Comparison of ENCODE assay signal across 18 cellular contexts in genomic region chr6:109486068-109486467, GRCh38. TPM values are rescaled to one million over a fixed set of nuclear protein-coding genes. Genes with fewer than 3 reads are reported as not detected.
DNase-seq lines count a peak whose midpoint lies in the region; ATAC-seq and TF ChIP-seq lines count a peak whose summit lies in the region.
"Had no signal": no experiment of that assay in that cellular context is flagged by ENCODE, and none has a peak within 500 bp of the region (broad histone marks: within the 10 kb centered on the region; RNA-seq: fewer than 3 reads in every experiment).

No MANE protein-coding gene starts in this region.

- H3K9me3 ChIP-seq in CD4-positive, alpha-beta memory T cell (ENCODE audit: control insufficient read depth in 1 of 2, low read length in 2 of 2): no peaks in the 10 kb centered on the region
- no peaks in the 10 kb centered on the region for H3K9me3 ChIP-seq in T-helper 17 cell (ENCODE audit: control insufficient read depth, low read length, poor library complexity, severe bottlenecking)
- H3K9me3 ChIP-seq: gastroesophageal sphincter, pancreas, Peyer's patch had no signal

- TF ChIP-seq CTCF in 22Rv1 (IDR thresholded peaks at IDR 0.05) (no peak), WTC11 (IDR thresholded peaks at IDR 0.05) (no peak)

- peak overlapping the region; percentile 32; the same call in 1 of the 2 replicates for H3K27ac ChIP-seq in 22Rv1
- H3K27ac ChIP-seq in CD4-positive, alpha-beta memory T cell (ENCODE audit: low read depth, low read length): no peak overlapping the region
- H3K27ac ChIP-seq: coronary artery, gastroesophageal sphincter, HL-60, pancreas, Peyer's patch, skin epidermis had no signal

- H3K27ac Mint-ChIP-seq in CD4-positive, alpha-beta memory T cell: peak overlapping the region in 5 of 7 donors; percentile 44 to 89 (median 64)
- H3K27ac Mint-ChIP-seq in T-helper 17 cell (peak overlapping the region; percentile 92), WTC11 (no peak overlapping the region)
- H3K27ac Mint-ChIP-seq: GM23338 had no signal

- no peak for DNase-seq in CD4-positive, alpha-beta memory T cell
- DNase-seq in T-helper 17 cell (no peak), left colon (peak in 1 of 2 donors; percentile 41), amygdala (lab: John Stamatoyannopoulos, UW) (no peak), WTC11 (ENCODE audit: low spot score) (no peak)
- no peak for DNase-seq in activated CD8-positive, alpha-beta memory T cell treated with anti-CD3 and anti-CD28 coated beads for 24 hours
- DNase-seq: NCI-H1092; NCI-H2107; NCI-H82; pancreas; Peyer's patch; stimulated activated CD4-positive, alpha-beta T cell treated with anti-CD3 and anti-CD28 coated beads, Interleukin-4, amount 100 ng/mL, for 24 hours had no signal

- peaks cover 0 to 1% (median 0%) of the 10 kb centered on the region in 8 donors for H3K9me3 Mint-ChIP-seq in CD4-positive, alpha-beta memory T cell
- H3K9me3 Mint-ChIP-seq in WTC11: no peaks in the 10 kb centered on the region
- H3K9me3 Mint-ChIP-seq: GM23338 had no signal

- H3K27me3 ChIP-seq in CD4-positive, alpha-beta memory T cell (ENCODE audit: insufficient read depth, low read length): no peaks in the 10 kb centered on the region
- H3K27me3 ChIP-seq: gastroesophageal sphincter, pancreas, Peyer's patch had no signal

- H3K4me1 ChIP-seq in CD4-positive, alpha-beta memory T cell (ENCODE audit: insufficient read depth, low read length): peaks cover 26% of the 10 kb centered on the region

- no peak for ATAC-seq in T-helper 17 cell
- ATAC-seq in left colon: peak; percentile 64
- ATAC-seq in WTC11: no peak
- ATAC-seq: gastroesophageal sphincter, GM23338, pancreas had no signal

- H3K4me3 Mint-ChIP-seq in CD4-positive, alpha-beta memory T cell: peak overlapping the region in 2 of 8 donors; percentile 4 to 6
- H3K4me3 Mint-ChIP-seq in T-helper 17 cell (no peak overlapping the region), WTC11 (no peak overlapping the region)
- H3K4me3 Mint-ChIP-seq: GM23338 had no signal

- H3K4me1 Mint-ChIP-seq in CD4-positive, alpha-beta memory T cell: peaks cover 22 to 36% (median 29%) of the 10 kb centered on the region in 4 donors
- H3K4me1 Mint-ChIP-seq in T-helper 17 cell (peaks cover 28% of the 10 kb centered on the region), WTC11 (peaks cover 41% of the 10 kb centered on the region)

- H3K36me3 ChIP-seq in CD4-positive, alpha-beta memory T cell (ENCODE audit: insufficient read depth, low read length): peaks cover under 1% of the 10 kb centered on the region
- H3K36me3 ChIP-seq: pancreas had no signal

- H3K4me3 ChIP-seq in CD4-positive, alpha-beta memory T cell (ENCODE audit: low read length in 2 of 2): no peak overlapping the region
- H3K4me3 ChIP-seq: coronary artery, gastroesophageal sphincter, GM23338, pancreas, Peyer's patch, skin epidermis had no signal

- CTCF ChIA-PET in CD4-positive, alpha-beta memory T cell (lab: Charles Lee; ENCODE audit: partially characterized antibody): no interaction called here
- CTCF ChIA-PET in WTC11 (lab: Charles Lee): interaction anchor here (3.1 kb wide), 1 partner anchor 45 kb away, joined by 10 read pairs; the partner anchor contains the start of genes PPIL6 and SMPD2

- intact Hi-C loops in CD4-positive, alpha-beta memory T cell (cut with micrococcal nuclease): loop anchor here (10.0 kb wide), 1 partner anchor 481 kb away; no protein-coding TSS in a partner anchor
- intact Hi-C loops in left colon (cut with DNase I, micrococcal nuclease): no loop called here

- H3K27me3 Mint-ChIP-seq in CD4-positive, alpha-beta memory T cell: no peaks in the 10 kb centered on the region
- H3K27me3 Mint-ChIP-seq in T-helper 17 cell (no peaks in the 10 kb centered on the region), WTC11 (ENCODE audit: low read depth) (no peaks in the 10 kb centered on the region; the same call in 1 of the 2 replicates)

- POLR2A ChIA-PET in CD4-positive, alpha-beta memory T cell (lab: Charles Lee; ENCODE audit: partially characterized antibody): interaction anchor here (9.3 kb wide), 1 partner anchor 29 kb away, joined by 132 read pairs; the partner anchor contains the start of gene MICAL1
- POLR2A ChIA-PET in WTC11 (lab: Charles Lee): no interaction called here

- peaks cover 10 to 14% of the 10 kb centered on the region in 2 donors for H3K36me3 Mint-ChIP-seq in CD4-positive, alpha-beta memory T cell
- H3K36me3 Mint-ChIP-seq in T-helper 17 cell (ENCODE audit: low read depth): peaks cover 4% of the 10 kb centered on the region
- H3K36me3 Mint-ChIP-seq in WTC11: peaks cover 10% of the 10 kb centered on the region

TF ChIP-seq in WTC11, 78 proteins besides CTCF, POLR2A, EP300 and RAD21 (continues in another document):
- TF ChIP-seq NR1H2 (CRISPR knock-in tag; IDR thresholded peaks at IDR 0.05) (no peak), PRDM15 (CRISPR knock-in tag; IDR thresholded peaks at IDR 0.05) (no peak), ZNF423 (CRISPR knock-in tag; IDR thresholded peaks at IDR 0.05) (no peak), IRF2 (CRISPR knock-in tag; IDR thresholded peaks at IDR 0.05; ENCODE audit: borderline replicate concordance, low read depth) (no peak), ZNF121 (CRISPR knock-in tag; IDR thresholded peaks at IDR 0.05) (no peak), ATF3 (CRISPR knock-in tag; conservative IDR thresholded peaks at IDR 0.05) (no peak), ATF6 (CRISPR knock-in tag; IDR thresholded peaks at IDR 0.05) (no peak)
- TF ChIP-seq, protein P1, sequence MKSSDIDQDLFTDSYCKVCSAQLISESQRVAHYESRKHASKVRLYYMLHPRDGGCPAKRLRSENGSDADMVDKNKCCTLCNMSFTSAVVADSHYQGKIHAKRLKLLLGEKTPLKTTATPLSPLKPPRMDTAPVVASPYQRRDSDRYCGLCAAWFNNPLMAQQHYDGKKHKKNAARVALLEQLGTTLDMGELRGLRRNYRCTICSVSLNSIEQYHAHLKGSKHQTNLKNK (CRISPR knock-in tag; IDR thresholded peaks at IDR 0.05): no peak

RNA-seq across cellular contexts. Expression of gene ZBTB24, which starts 3.0 kb away (rescaled TPM):
- 10 to 100 TPM; 27.2 to 28.4 TPM for total RNA-seq in CD4-positive, alpha-beta memory T cell
- polyA plus RNA-seq in CD4-positive, alpha-beta memory T cell: 10 to 100 TPM in 1 of 2 donors, 1 to 10 TPM in 1; 8.5 to 11.5 TPM
- 10 to 100 TPM; 14.3 to 15.3 TPM for total RNA-seq in T-helper 17 cell
- 1 to 10 TPM; 6.6 to 6.7 TPM for total RNA-seq in left colon
- total RNA-seq in WTC11 (2021): 13.7 to 14.7 TPM (median 14.6 TPM) in 3 replicates

RNA-seq across cellular contexts. Expression of gene MICAL1, which starts 30.5 kb away (rescaled TPM):
- total RNA-seq in CD4-positive, alpha-beta memory T cell: 10 to 100 TPM; 76.5 to 79.3 TPM
- polyA plus RNA-seq in CD4-positive, alpha-beta memory T cell: 10 to 100 TPM in 1 of 2 donors, 1 to 10 TPM in 1; 9.0 to 23.5 TPM
- total RNA-seq in T-helper 17 cell (100 to 1,000 TPM; 136 TPM), left colon (10 to 100 TPM; 62.7 to 63.9 TPM), WTC11 (2021) (51.6 to 57.4 TPM (median 52.2 TPM) in 3 replicates)

RNA-seq across cellular contexts. Expression of gene SMPD2, which starts 45.5 kb away (rescaled TPM):
- 10 to 100 TPM; 21.7 to 23.6 TPM for total RNA-seq in CD4-positive, alpha-beta memory T cell
- polyA plus RNA-seq in CD4-positive, alpha-beta memory T cell: 10 to 100 TPM in 1 of 2 donors, 1 to 10 TPM in 1; 8.2 to 15.8 TPM
- total RNA-seq in T-helper 17 cell (10 to 100 TPM; 22.9 to 49.5 TPM), left colon (10 to 100 TPM; 17.8 to 23.8 TPM), WTC11 (2021) (11.2 to 13.1 TPM (median 12.2 TPM) in 3 replicates)

RNA-seq across cellular contexts. Expression of gene PPIL6, which starts 45.6 kb away (rescaled TPM):
- under 1 TPM; 0.39 to 0.52 TPM for total RNA-seq in CD4-positive, alpha-beta memory T cell
- under 1 TPM; 0.33 to 0.35 TPM for polyA plus RNA-seq in CD4-positive, alpha-beta memory T cell
- total RNA-seq in T-helper 17 cell (1 to 10 TPM in 1 of 2 donors, under 1 TPM in 1; 0.83 to 1.6 TPM), left colon (1 to 10 TPM in 1 of 2 donors, under 1 TPM in 1; 0.58 to 2.0 TPM), WTC11 (2021) (0.61 to 0.76 TPM (median 0.69 TPM) in 3 replicates)
